In the genomic region with DNA sequence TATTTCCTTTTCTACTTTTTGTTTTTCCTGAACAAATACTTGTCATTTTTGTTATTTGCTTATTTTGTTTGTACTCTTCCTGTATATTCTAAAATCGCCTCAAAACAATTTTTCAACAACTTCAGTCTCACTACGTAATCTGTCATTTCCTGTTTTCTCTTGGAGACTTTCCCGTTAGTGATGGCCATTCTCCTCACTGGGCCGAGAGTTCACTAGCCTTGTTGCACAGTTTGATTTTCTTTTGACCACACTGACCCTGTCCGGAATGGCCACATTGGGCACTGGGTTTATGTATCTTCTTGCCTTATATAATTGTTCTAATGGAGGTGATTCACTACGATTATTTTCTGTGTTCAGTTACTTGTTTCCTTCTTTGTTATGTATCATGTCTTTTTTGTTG, we compare ENCODE assay signal across 30 cellular contexts.
"Had no signal": no experiment of that assay in that cellular context is flagged by ENCODE, and none has a peak within 500 bp of the region (broad histone marks: within the 10 kb centered on the region; RNA-seq: fewer than 3 reads in every experiment).

No MANE protein-coding gene starts in this region.

- H3K36me3 ChIP-seq: brain microvascular endothelial cell, esophagus squamous epithelium, WERI-Rb-1 had no signal

- H3K27me3 Mint-ChIP-seq: activated B cell treated with CpG ODN at 0.5 μM for 24 hours; central memory CD8-positive, alpha-beta T cell; T-helper 17 cell had no signal

- DNase-seq: activated B cell treated with CpG ODN at 0.5 μM for 24 hours; activated CD4-positive, alpha-beta memory T cell treated with anti-CD3 and anti-CD28 coated beads, Interleukin-2, amount 10 ng/mL, durations not matched to agents 7 days and 5 days; activated CD4-positive, alpha-beta T cell treated with anti-CD3 and anti-CD28 coated beads for 48 hours; activated CD4-positive, alpha-beta T cell treated with anti-CD3 and anti-CD28 coated beads, Interleukin-2, amount 50 U/mL, for 4 hours; activated CD8-positive, alpha-beta memory T cell treated with anti-CD3 and anti-CD28 coated beads, Interleukin-2, amount 50 U/mL, for 48 hours; activated gamma-delta T cell treated with Interleukin-2 at 50 U/mL for 16 hours; activated naive CD4-positive, alpha-beta T cell treated with anti-CD3 and anti-CD28 coated beads, Interleukin-2, amount 50 U/mL, for 16 hours; activated naive CD4-positive, alpha-beta T cell treated with Interleukin-2 at 50 U/mL for 16 hours; activated T-cell treated with anti-CD3 and anti-CD28 coated beads for 4 hours; activated T-cell treated with anti-CD3 and anti-CD28 coated beads, Interleukin-2, amount 50 U/mL, for 24 hours; activated T-cell treated with anti-CD3 and anti-CD28 coated beads, Interleukin-2, amount 50 U/mL, for 72 hours; amniotic stem cell; anterior cingulate cortex; brain microvascular endothelial cell; cortex of kidney; effector CD8-positive, alpha-beta T cell; esophagus squamous epithelium; foreskin melanocyte; head of caudate nucleus; T-helper 1 cell; T-helper 17 cell; T1000; WERI-Rb-1 had no signal

- H3K9me3 Mint-ChIP-seq: activated B cell treated with CpG ODN at 0.5 μM for 24 hours; activated CD4-positive, alpha-beta memory T cell treated with anti-CD3 and anti-CD28 coated beads, Interleukin-2, amount 10 ng/mL, durations not matched to agents 7 days and 5 days; central memory CD8-positive, alpha-beta T cell had no signal

- H3K4me1 ChIP-seq: esophagus squamous epithelium had no signal

- H3K27ac ChIP-seq: brain microvascular endothelial cell, epithelial cell of prostate, esophagus squamous epithelium, WERI-Rb-1 had no signal

- H3K4me3 ChIP-seq: esophagus squamous epithelium had no signal

- H3K27me3 ChIP-seq: brain microvascular endothelial cell, esophagus squamous epithelium had no signal

- H3K4me3 Mint-ChIP-seq: activated B cell treated with CpG ODN at 0.5 μM for 24 hours; activated CD4-positive, alpha-beta memory T cell treated with anti-CD3 and anti-CD28 coated beads, Interleukin-2, amount 10 ng/mL, durations not matched to agents 7 days and 5 days; activated naive CD8-positive, alpha-beta T cell; activated T-cell treated with anti-CD3 and anti-CD28 coated beads, Interleukin-2, amount 50 U/mL, for 24 hours; activated T-cell treated with anti-CD3 and anti-CD28 coated beads, Interleukin-2, amount 50 U/mL, for 72 hours; central memory CD8-positive, alpha-beta T cell; T-helper 17 cell; T-helper 2 cell treated with Interferon-gamma antibody and Interleukin-4, amounts not matched to agents 5 μg/mL and 100 μg/mL, for 36 hours had no signal

- H3K9me3 ChIP-seq: esophagus squamous epithelium had no signal

- H3K4me1 Mint-ChIP-seq: activated B cell treated with CpG ODN at 0.5 μM for 24 hours; central memory CD8-positive, alpha-beta T cell; T-helper 17 cell had no signal

- H3K27ac Mint-ChIP-seq: activated B cell treated with CpG ODN at 0.5 μM for 24 hours; activated CD4-positive, alpha-beta memory T cell treated with anti-CD3 and anti-CD28 coated beads, Interleukin-2, amount 10 ng/mL, durations not matched to agents 7 days and 5 days; activated naive CD8-positive, alpha-beta T cell; activated T-cell treated with anti-CD3 and anti-CD28 coated beads, Interleukin-2, amount 50 U/mL, for 24 hours; activated T-cell treated with anti-CD3 and anti-CD28 coated beads, Interleukin-2, amount 50 U/mL, for 72 hours; T-helper 17 cell; T-helper 2 cell treated with Interferon-gamma antibody and Interleukin-4, amounts not matched to agents 5 μg/mL and 100 μg/mL, for 36 hours had no signal

- H3K36me3 Mint-ChIP-seq: activated naive CD8-positive, alpha-beta T cell had no signal

- FAIRE-seq: astrocyte, bronchial epithelial cell, endothelial cell of umbilical vein had no signal
